Comparison of ENCODE assay signal across 28 cellular contexts in genomic region chr11:96002339-96002738, GRCh38.
"Had no signal": no experiment of that assay in that cellular context is flagged by ENCODE, and none has a peak within 500 bp of the region (broad histone marks: within the 10 kb centered on the region; RNA-seq: fewer than 3 reads in every experiment).

No MANE protein-coding gene starts in this region.

- H3K36me3 ChIP-seq: MG63, SJCRH30 had no signal

- H3K27ac Mint-ChIP-seq: activated CD4-positive, alpha-beta memory T cell treated with anti-CD3 and anti-CD28 coated beads, Interleukin-2, amount 10 ng/mL, durations not matched to agents 7 days and 5 days; activated CD4-positive, alpha-beta T cell treated with anti-CD3 and anti-CD28 coated beads, Interleukin-2, amount 10 ng/mL, durations not matched to agents 7 days and 5 days; activated naive CD4-positive, alpha-beta T cell treated with anti-CD3 and anti-CD28 coated beads, Interleukin-2, amount 50 U/mL, for 24 hours; brain had no signal

- ATAC-seq: Panc1 had no signal

- H3K36me3 Mint-ChIP-seq: brain had no signal

- H3K27me3 Mint-ChIP-seq: activated CD4-positive, alpha-beta memory T cell treated with anti-CD3 and anti-CD28 coated beads, Interleukin-2, amount 10 ng/mL, durations not matched to agents 7 days and 5 days; activated CD4-positive, alpha-beta T cell treated with anti-CD3 and anti-CD28 coated beads, Interleukin-2, amount 10 ng/mL, durations not matched to agents 7 days and 5 days; activated naive CD4-positive, alpha-beta T cell treated with anti-CD3 and anti-CD28 coated beads, Interleukin-2, amount 50 U/mL, for 24 hours had no signal

- H3K4me1 ChIP-seq: SJCRH30 had no signal

- FAIRE-seq: astrocyte had no signal

- H3K27ac ChIP-seq: SJCRH30, VCaP had no signal

- H3K4me2 ChIP-seq: SK-N-SH had no signal

- H3K4me3 ChIP-seq: MG63, SJCRH30 had no signal

- DNase-seq: activated CD4-positive, alpha-beta memory T cell treated with anti-CD3 and anti-CD28 coated beads, Interleukin-2, amount 10 ng/mL, durations not matched to agents 7 days and 5 days; activated CD4-positive, alpha-beta T cell treated with anti-CD3 and anti-CD28 coated beads, Interleukin-2, amount 10 ng/mL, durations not matched to agents 7 days and 5 days; activated CD4-positive, CD25-positive, alpha-beta regulatory T cell; activated naive CD4-positive, alpha-beta T cell; activated T-cell treated with anti-CD3 and anti-CD28 coated beads for 4 hours; amygdala; cerebellar nuclear complex; MG63; MV-4-11; NCI-H1092 treated with DMSO at 0.1 percent for 48 hours; NCI-H1417 treated with DMSO at 0.1 percent for 48 hours; NCI-H1694; NCI-H2029; NCI-H345; NCI-H510A; NCI-H526 treated with DMSO at 0.1 percent for 48 hours; NCI-H82; OCI-M1; Right ventricle myocardium superior; RPMI8226; SJCRH30; SK-N-SH; T-helper 1 cell had no signal

- H3K4me3 Mint-ChIP-seq: activated CD4-positive, alpha-beta memory T cell treated with anti-CD3 and anti-CD28 coated beads, Interleukin-2, amount 10 ng/mL, durations not matched to agents 7 days and 5 days; activated CD4-positive, alpha-beta T cell treated with anti-CD3 and anti-CD28 coated beads, Interleukin-2, amount 10 ng/mL, durations not matched to agents 7 days and 5 days; activated naive CD4-positive, alpha-beta T cell treated with anti-CD3 and anti-CD28 coated beads, Interleukin-2, amount 50 U/mL, for 24 hours; brain had no signal

- H3K9me3 ChIP-seq: MG63, SJCRH30, SK-N-SH had no signal

- H3K27me3 ChIP-seq: MG63, SJCRH30 had no signal

- H3K4me1 Mint-ChIP-seq: activated CD4-positive, alpha-beta memory T cell treated with anti-CD3 and anti-CD28 coated beads, Interleukin-2, amount 10 ng/mL, durations not matched to agents 7 days and 5 days had no signal
